In the genomic region with DNA sequence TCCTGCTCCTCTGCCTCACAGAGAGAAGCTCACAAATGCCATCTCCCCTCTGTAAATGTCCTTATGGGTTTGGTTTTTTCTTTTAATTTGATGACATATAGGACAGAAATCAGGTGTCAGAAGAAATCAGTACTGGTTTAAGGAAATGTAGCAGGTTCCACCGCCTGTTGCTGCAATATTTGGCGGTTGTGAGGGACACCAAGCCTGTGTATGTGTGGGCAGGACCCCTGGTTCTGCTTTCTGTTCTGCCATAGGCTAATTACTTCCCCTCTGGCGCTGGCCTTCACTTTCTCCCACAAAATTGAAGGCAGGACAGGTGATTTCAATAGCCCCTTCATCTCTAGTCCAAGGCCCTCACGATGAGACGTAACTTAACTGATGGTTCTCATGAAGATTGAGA, we compare ENCODE assay signal across 24 cellular contexts.
DNase-seq lines count a peak whose midpoint lies in the region; ATAC-seq and TF ChIP-seq lines count a peak whose summit lies in the region.
"Had no signal": no experiment of that assay in that cellular context is flagged by ENCODE, and none has a peak within 500 bp of the region (broad histone marks: within the 10 kb centered on the region; RNA-seq: fewer than 3 reads in every experiment).

No MANE protein-coding gene starts in this region.

- peaks cover 41% of the 10 kb centered on the region for H3F3A ChIP-seq in GM23248 (ENCODE audit: insufficient read depth)

- H3K79me2 ChIP-seq in GM23248 (ENCODE audit: insufficient read depth): peaks cover 96% of the 10 kb centered on the region

- H3K4me1 Mint-ChIP-seq in IgD-negative memory B cell (peaks cover 41 to 59% (median 49%) of the 10 kb centered on the region in 3 donors), mesothelial cell of epicardium (peaks cover 33% of the 10 kb centered on the region)

- no peak overlapping the region for H2AFZ ChIP-seq in GM23248

- peaks cover 100% of the 10 kb centered on the region for H4K20me1 ChIP-seq in BLaER1
- H4K20me1 ChIP-seq in GM23248 (ENCODE audit: insufficient read depth): peaks cover 12% of the 10 kb centered on the region

- H3K36me3 ChIP-seq in BLaER1 (peaks cover 99% of the 10 kb centered on the region), GM23248 (ENCODE audit: low read depth) (peaks cover 7% of the 10 kb centered on the region; the same call in 1 of the 2 replicates), BE2C (no peaks in the 10 kb centered on the region)
- H3K36me3 ChIP-seq: thoracic aorta had no signal

- H3K27ac ChIP-seq in BLaER1 (no peak overlapping the region), VCaP (0 out of 2 replicates have a peak overlapping the region, but pooled peaks have one; percentile 15), GM23248 (no peak overlapping the region)
- H3K27ac ChIP-seq: heart left ventricle, Peyer's patch, SJSA1, thoracic aorta, WERI-Rb-1 had no signal

- H3K27me3 Mint-ChIP-seq in IgD-negative memory B cell (no peaks in the 10 kb centered on the region), mesothelial cell of epicardium (ENCODE audit: low read depth) (no peaks in the 10 kb centered on the region)

- DNase-seq in mesothelial cell of epicardium (ENCODE audit: low spot score in 2 of 2, unreplicated experiment in 2 of 2) (no peak), GM23248 (no peak), lower leg skin (ENCODE audit: low spot score in 2 of 2) (no peak), BE2C (no peak)
- DNase-seq: activated CD4-positive, alpha-beta T cell treated with anti-CD3 and anti-CD28 coated beads, Interleukin-2, amount 50 U/mL, for 4 hours; activated CD8-positive, alpha-beta memory T cell treated with anti-CD3 and anti-CD28 coated beads, Interleukin-2, amount 50 U/mL, for 4 hours; activated effector memory CD4-positive, alpha-beta T cell treated with Interleukin-2 at 50 U/mL for 16 hours; aorta; caudate nucleus; DND-41; heart left ventricle; midbrain; NCI-H1417 treated with DMSO at 0.1 percent for 48 hours; NCI-H2107; NCI-H446 treated with DMSO at 0.1 percent for 48 hours; Peyer's patch; WERI-Rb-1 had no signal

- H3K36me3 Mint-ChIP-seq in IgD-negative memory B cell (peaks cover 6% of the 10 kb centered on the region), mesothelial cell of epicardium (peaks cover 4% of the 10 kb centered on the region)

- H3K4me3 ChIP-seq in BLaER1 (no peak overlapping the region), GM23248 (no peak overlapping the region), lower leg skin (ENCODE audit: low read depth, poor library complexity, severe bottlenecking) (no peak overlapping the region), BE2C (ENCODE audit: low read depth, low read length) (no peak overlapping the region)
- H3K4me3 ChIP-seq: heart left ventricle, Peyer's patch, SJSA1, thoracic aorta had no signal

- H3K27me3 ChIP-seq in BLaER1 (no peaks in the 10 kb centered on the region), GM23248 (replicated peaks; ENCODE audit: insufficient read depth) (no peaks in the 10 kb centered on the region), BE2C (no peaks in the 10 kb centered on the region)
- H3K27me3 ChIP-seq: heart left ventricle, Peyer's patch, SJSA1 had no signal

- ATAC-seq in GM18907 (IDR thresholded peaks at IDR 0.05; ENCODE audit: unreplicated experiment): no peak
- ATAC-seq: heart left ventricle, HepG2 had no signal

- intact Hi-C loops in lower leg skin (cut with DNase I; ENCODE audit: low total_unique reads): no loop called here

- H3K9me2 ChIP-seq in GM23248 (ENCODE audit: insufficient read depth): no peaks in the 10 kb centered on the region

- H3K9me3 Mint-ChIP-seq in IgD-negative memory B cell (no peaks in the 10 kb centered on the region), mesothelial cell of epicardium (no peaks in the 10 kb centered on the region)

- no peak for TF ChIP-seq CTCF in VCaP (conservative IDR thresholded peaks at IDR 0.05)
- no peak for TF ChIP-seq CTCF in mesothelial cell of epicardium (IDR thresholded peaks at IDR 0.05; ENCODE audit: unreplicated experiment)
- TF ChIP-seq CTCF in lower leg skin (IDR thresholded peaks at IDR 0.05): no peak
- no peak for TF ChIP-seq CTCF in BE2C (IDR thresholded peaks at IDR 0.05; ENCODE audit: low read depth, low read length)

- H3K4me1 ChIP-seq in BLaER1 (peaks cover 34% of the 10 kb centered on the region), GM23248 (ENCODE audit: insufficient read depth) (peaks cover 39% of the 10 kb centered on the region), BE2C (no peaks in the 10 kb centered on the region)

- no peak for TF ChIP-seq POLR2A in lower leg skin (IDR thresholded peaks at IDR 0.05)

- in situ Hi-C loops in GM23248 (cut with MboI): no loop called here

- 94 to 98% methylated on average over 5 of the region's 5 CpGs for WGBS in GM23248 (ENCODE audit: low coverage in 1 of 2, low lambda C conversion rate in 2 of 2, missing lambda C conversion rate in 2 of 2), 2 experiments
- WGBS in lower leg skin, 2 donors: 89 to 93% methylated on average over 5 of the region's 5 CpGs

- peak overlapping the region; percentile 86 to 92 (median 90) for H3K27ac Mint-ChIP-seq in IgD-negative memory B cell
- peak overlapping the region; percentile 40 for H3K27ac Mint-ChIP-seq in mesothelial cell of epicardium

- H3K4me2 ChIP-seq in BLaER1: peak overlapping the region; percentile 4; the same call in 1 of the 2 replicates
- H3K4me2 ChIP-seq in GM23248 (ENCODE audit: unreplicated experiment): no peak overlapping the region

- H3K4me3 Mint-ChIP-seq in IgD-negative memory B cell (peak overlapping the region in 3 of 4 donors; percentile 2 to 86 (median 62)), mesothelial cell of epicardium (no peak overlapping the region)

- no peaks in the 10 kb centered on the region for H3K9me3 ChIP-seq in BLaER1
- H3K9me3 ChIP-seq in GM23248 (ENCODE audit: low read depth): no peaks in the 10 kb centered on the region
- no peaks in the 10 kb centered on the region for H3K9me3 ChIP-seq in BE2C
- H3K9me3 ChIP-seq: heart left ventricle, Peyer's patch, SJSA1, thoracic aorta had no signal

- H3K9ac ChIP-seq in BLaER1 (no peak overlapping the region), GM23248 (no peak overlapping the region)
